28 cellular contexts compared by ENCODE assay signal in the genomic region with DNA sequence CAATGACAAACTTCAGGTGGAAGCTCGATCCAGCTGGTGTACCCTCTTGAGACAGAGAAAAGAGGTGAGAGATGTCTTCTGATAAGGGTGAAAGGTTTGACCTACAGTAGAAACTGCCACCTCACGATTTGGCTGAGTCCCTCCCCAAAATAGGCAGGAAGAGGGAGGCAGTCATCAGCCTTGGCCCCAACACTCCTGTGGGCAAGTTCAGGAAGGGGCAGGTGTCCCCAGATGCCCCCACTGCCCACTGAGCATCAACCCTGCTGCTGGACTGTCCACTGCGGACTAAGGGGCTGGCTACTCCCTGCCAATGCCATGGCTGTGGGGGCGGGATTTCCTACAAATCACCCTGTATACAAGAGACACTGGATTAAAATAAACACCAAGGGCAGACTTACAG.
"Had no signal": no experiment of that assay in that cellular context is flagged by ENCODE, and none has a peak within 500 bp of the region (broad histone marks: within the 10 kb centered on the region; RNA-seq: fewer than 3 reads in every experiment).

No MANE protein-coding gene starts in this region.

- H3K4me1 Mint-ChIP-seq: mesothelial cell of epicardium; naive B cell; neural crest cell; stimulated activated naive CD8-positive, alpha-beta T cell treated with anti-CD3 and anti-CD28 coated beads, Interleukin-15, amount 100 ng/mL, for 72 hours had no signal

- H3K9ac ChIP-seq: parathyroid adenoma had no signal

- H3K36me3 Mint-ChIP-seq: memory B cell; mesothelial cell of epicardium; naive B cell; natural killer cell treated with Interleukin-12 subunit alpha and Interleukin-12 subunit beta and Interleukin-15 and Interleukin-18, amount 100 ng/mL, for 72 hours had no signal

- H3K27me3 Mint-ChIP-seq: memory B cell had no signal

- H3K36me3 ChIP-seq: esophagus squamous epithelium, heart right ventricle, suprapubic skin, transverse colon had no signal

- ATAC-seq: left colon; mucosa of descending colon; natural killer cell treated with Interleukin-12 subunit alpha and Interleukin-12 subunit beta and Interleukin-15 and Interleukin-18, amount 100 ng/mL, for 72 hours; sciatic nerve; stimulated activated naive CD8-positive, alpha-beta T cell treated with anti-CD3 and anti-CD28 coated beads, Interleukin-15, amount 100 ng/mL, for 72 hours had no signal

- H3K27ac Mint-ChIP-seq: memory B cell; mesothelial cell of epicardium; natural killer cell treated with Interleukin-12 subunit alpha and Interleukin-12 subunit beta and Interleukin-15 and Interleukin-18, amount 100 ng/mL, for 72 hours; progenitor cell of endocrine pancreas; stimulated activated naive CD8-positive, alpha-beta T cell treated with anti-CD3 and anti-CD28 coated beads, Interleukin-15, amount 100 ng/mL, for 72 hours had no signal

- H3K27ac ChIP-seq: dorsolateral prefrontal cortex, esophagus squamous epithelium, heart right ventricle, parathyroid adenoma, suprapubic skin, transverse colon had no signal

- H3K4me1 ChIP-seq: esophagus squamous epithelium, heart right ventricle, parathyroid adenoma, suprapubic skin, transverse colon had no signal

- H3K9me3 ChIP-seq: esophagus squamous epithelium, heart right ventricle, mucosa of descending colon, suprapubic skin, transverse colon had no signal

- H3K4me2 ChIP-seq: smooth muscle cell had no signal

- H3K27me3 ChIP-seq: suprapubic skin, transverse colon had no signal

- H3K4me3 Mint-ChIP-seq: memory B cell; mesothelial cell of epicardium; naive B cell; natural killer cell treated with Interleukin-12 subunit alpha and Interleukin-12 subunit beta and Interleukin-15 and Interleukin-18, amount 100 ng/mL, for 72 hours; neural crest cell; stimulated activated naive CD8-positive, alpha-beta T cell treated with anti-CD3 and anti-CD28 coated beads, Interleukin-15, amount 100 ng/mL, for 72 hours had no signal

- H3K4me3 ChIP-seq: dorsolateral prefrontal cortex, esophagus squamous epithelium, heart right ventricle, lung, mucosa of descending colon, smooth muscle cell, suprapubic skin, transverse colon had no signal

- DNase-seq: dorsolateral prefrontal cortex; effector CD8-positive, alpha-beta T cell; esophagus squamous epithelium; foreskin melanocyte; glutamatergic neuron; hippocampal formation; kidney glomerular epithelial cell; left colon; mucosa of descending colon; naive B cell; stimulated activated CD4-positive, alpha-beta T cell treated with anti-CD3 and anti-CD28 coated beads, Interleukin-12 subunit alpha, Interleukin-12 subunit beta, amount 100 ng/mL, for 4 hours; stimulated activated CD4-positive, alpha-beta T cell treated with anti-CD3 and anti-CD28 coated beads, Interleukin-1b, Interleukin-23, amount 100 ng/mL, for 48 hours; stimulated activated CD4-positive, alpha-beta T cell treated with anti-CD3 and anti-CD28 coated beads, Interleukin-4, amount 100 ng/mL, for 1 hour; stimulated activated CD8-positive, alpha-beta memory T cell treated with anti-CD3 and anti-CD28 coated beads, Interleukin-4, amount 100 ng/mL, for 48 hours; stimulated activated naive CD4-positive, alpha-beta T cell; stimulated activated naive CD8-positive, alpha-beta T cell treated with anti-CD3 and anti-CD28 coated beads, Interleukin-15, amount 100 ng/mL, for 72 hours; transverse colon had no signal

- H3K9me3 Mint-ChIP-seq: memory B cell; mesothelial cell of epicardium; natural killer cell treated with Interleukin-12 subunit alpha and Interleukin-12 subunit beta and Interleukin-15 and Interleukin-18, amount 100 ng/mL, for 72 hours; neural crest cell had no signal
